18 cellular contexts compared by ENCODE assay signal in the genomic region with DNA sequence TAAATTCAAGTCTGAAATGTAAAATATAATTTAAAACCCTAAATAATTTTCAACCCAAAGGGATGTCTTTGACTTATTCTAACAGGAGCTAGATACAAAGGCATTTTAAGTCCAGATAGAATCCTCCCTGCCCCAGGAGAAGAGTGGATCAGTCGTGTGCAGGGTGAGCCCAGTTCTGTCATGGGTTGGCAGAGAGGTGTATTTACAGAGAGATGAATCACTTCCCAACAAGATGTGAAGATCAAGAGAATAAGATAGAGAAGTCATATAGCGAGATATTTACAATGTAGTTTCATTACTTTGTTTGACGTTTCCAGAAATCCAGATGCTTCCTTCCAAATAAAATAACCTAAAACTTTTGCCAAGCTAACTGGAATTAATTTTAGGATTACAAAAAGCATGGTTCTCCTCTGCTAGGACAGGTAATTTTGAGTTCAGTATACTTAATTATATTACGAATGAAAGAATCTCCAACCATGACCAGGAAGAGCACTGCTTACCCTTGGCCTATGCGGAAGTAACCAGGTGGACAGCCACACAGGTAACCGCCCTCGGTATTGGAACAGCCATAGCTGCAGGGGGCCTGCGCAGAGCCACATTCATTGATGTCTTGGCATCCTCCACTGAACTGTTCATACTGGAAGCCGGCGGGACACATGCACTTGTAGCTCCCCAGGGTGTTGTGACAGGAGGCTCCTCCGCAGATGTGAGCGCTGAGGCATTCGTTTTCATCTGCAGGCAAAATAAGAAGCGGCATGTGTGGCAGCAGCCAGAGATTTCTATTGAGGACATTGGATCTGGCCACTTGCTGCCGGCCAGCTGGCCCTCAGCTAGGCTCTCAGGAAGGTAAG.
A peak's percentile ranks its signal among the peaks of the same experiment; 100 is the strongest.
DNase-seq lines count a peak whose midpoint lies in the region; ATAC-seq and TF ChIP-seq lines count a peak whose summit lies in the region.
"Had no signal": no experiment of that assay in that cellular context is flagged by ENCODE, and none has a peak within 500 bp of the region (broad histone marks: within the 10 kb centered on the region; RNA-seq: fewer than 3 reads in every experiment).

No MANE protein-coding gene starts in this region.

- H3K9me3 ChIP-seq in mesenchymal stem cell (ENCODE audit: control insufficient read depth, low read length): no peaks in the 10 kb centered on the region
- H3K9me3 ChIP-seq: right lobe of liver had no signal

- peaks cover 40 to 89% of the 10 kb centered on the region in 2 experiments for H3K36me3 ChIP-seq in mesenchymal stem cell (ENCODE audit: control insufficient read depth in 1 of 2, insufficient read depth in 2 of 2, low read depth in 1 of 2, low read length in 2 of 2)
- H3K36me3 ChIP-seq: neural progenitor cell, right lobe of liver had no signal

- H2BK15ac ChIP-seq in mesenchymal stem cell (ENCODE audit: low read depth, poor library complexity, severe bottlenecking): no peak overlapping the region

- H3K14ac ChIP-seq in mesenchymal stem cell (ENCODE audit: low read length in 2 of 2): no peak overlapping the region

- H4K8ac ChIP-seq in mesenchymal stem cell (ENCODE audit: low read length): peak overlapping the region; percentile 64

- no peak overlapping the region for H3K4me3 Mint-ChIP-seq in mesothelial cell of epicardium
- H3K4me3 Mint-ChIP-seq: activated CD4-positive, alpha-beta T cell treated with anti-CD3 and anti-CD28 coated beads, Interleukin-2, amount 10 ng/mL, durations not matched to agents 7 days and 5 days; neural progenitor cell; stimulated activated naive CD8-positive, alpha-beta T cell treated with anti-CD3 and anti-CD28 coated beads, Interleukin-15, amount 100 ng/mL, for 72 hours had no signal

- TF ChIP-seq CTCF in LNCaP clone FGC (IDR thresholded peaks at IDR 0.05; ENCODE audit: control insufficient read depth, extremely low read depth, insufficient read depth): no peak
- TF ChIP-seq CTCF in coronary artery (IDR thresholded peaks at IDR 0.05): no peak
- no peak for TF ChIP-seq CTCF in mesothelial cell of epicardium (IDR thresholded peaks at IDR 0.05; ENCODE audit: unreplicated experiment)

- no peak overlapping the region for H2BK12ac ChIP-seq in mesenchymal stem cell (ENCODE audit: low read length in 2 of 2)

- H3K18ac ChIP-seq in mesenchymal stem cell (ENCODE audit: low read depth in 1 of 2, low read length in 2 of 2): no peak overlapping the region

- H3K27me3 ChIP-seq in mesenchymal stem cell (ENCODE audit: control insufficient read depth in 1 of 2, insufficient read depth in 1 of 2, low read length in 2 of 2): no peaks in the 10 kb centered on the region
- H3K27me3 ChIP-seq: neural progenitor cell, right lobe of liver had no signal

- peaks cover 15% of the 10 kb centered on the region for H3K36me3 Mint-ChIP-seq in mesothelial cell of epicardium

- no peak overlapping the region for H2BK120ac ChIP-seq in mesenchymal stem cell (ENCODE audit: low read depth, low read length)

- DNase-seq in AG20443 (ENCODE audit: low spot score): peak; percentile 34
- peak; percentile 87 for DNase-seq in LNCaP clone FGC (ENCODE audit: low read depth)
- peak; percentile 58 for DNase-seq in dermis blood vessel endothelial cell
- no peak for DNase-seq in mesenchymal stem cell
- no peak for DNase-seq in COR-L47 (lab: John Stamatoyannopoulos, UW)
- DNase-seq in coronary artery (ENCODE audit: low spot score): no peak
- no peak for DNase-seq in mesothelial cell of epicardium (ENCODE audit: low spot score in 2 of 2, unreplicated experiment in 2 of 2)
- DNase-seq: activated CD4-positive, alpha-beta T cell treated with anti-CD3 and anti-CD28 coated beads, Interleukin-2, amount 10 ng/mL, durations not matched to agents 7 days and 5 days; activated T-cell treated with anti-CD3 and anti-CD28 coated beads, Interleukin-2, amount 50 U/mL, for 1 hour; erythroblast; NCI-H1930; NCI-H748 treated with DMSO at 0.1 percent for 48 hours; right lobe of liver; stimulated activated naive CD8-positive, alpha-beta T cell treated with anti-CD3 and anti-CD28 coated beads, Interleukin-15, amount 100 ng/mL, for 72 hours had no signal

- H3K4ac ChIP-seq in mesenchymal stem cell (ENCODE audit: low read depth in 1 of 2, low read length in 2 of 2): no peak overlapping the region

- H2BK5ac ChIP-seq in mesenchymal stem cell (ENCODE audit: low read depth, low read length, poor library complexity, severe bottlenecking): no peak overlapping the region

- 95% methylated on average over 13 of the region's 15 CpGs for WGBS in mesenchymal stem cell

- H3K4me3 ChIP-seq in LNCaP clone FGC (ENCODE audit: low read depth, low read length) (no peak overlapping the region), mesenchymal stem cell (ENCODE audit: insufficient read depth in 1 of 2, low read depth in 1 of 2, low read length in 2 of 2) (no peak overlapping the region), coronary artery (no peak overlapping the region)
- H3K4me3 ChIP-seq: lung, neural progenitor cell, right lobe of liver had no signal

- no peak overlapping the region for H2AK5ac ChIP-seq in mesenchymal stem cell (ENCODE audit: low read length, severe bottlenecking)

- H3K9ac ChIP-seq in mesenchymal stem cell (ENCODE audit: low read length): peak overlapping the region; percentile 47
- H3K9ac ChIP-seq: neural progenitor cell had no signal

- no peak overlapping the region for H3K27ac Mint-ChIP-seq in mesothelial cell of epicardium
- H3K27ac Mint-ChIP-seq: activated CD4-positive, alpha-beta T cell treated with anti-CD3 and anti-CD28 coated beads, Interleukin-2, amount 10 ng/mL, durations not matched to agents 7 days and 5 days; neural progenitor cell; stimulated activated naive CD8-positive, alpha-beta T cell treated with anti-CD3 and anti-CD28 coated beads, Interleukin-15, amount 100 ng/mL, for 72 hours had no signal

- no peak for ATAC-seq in HG03457 (IDR thresholded peaks at IDR 0.05; ENCODE audit: unreplicated experiment)
- ATAC-seq: HCT116; stimulated activated naive CD8-positive, alpha-beta T cell treated with anti-CD3 and anti-CD28 coated beads, Interleukin-15, amount 100 ng/mL, for 72 hours had no signal

- H4K91ac ChIP-seq in mesenchymal stem cell (ENCODE audit: low read length): no peak overlapping the region

- no peak overlapping the region for H3K4me2 ChIP-seq in mesenchymal stem cell (ENCODE audit: low read length, poor library complexity, severe bottlenecking)
- H3K4me2 ChIP-seq: neural progenitor cell had no signal

- H3K4me1 ChIP-seq in mesenchymal stem cell (ENCODE audit: control insufficient read depth, insufficient read depth, low read depth, low read length): peaks cover 2% of the 10 kb centered on the region
- H3K4me1 ChIP-seq: neural progenitor cell had no signal

- no peaks in the 10 kb centered on the region for H3K4me1 Mint-ChIP-seq in mesothelial cell of epicardium
- H3K4me1 Mint-ChIP-seq: activated CD4-positive, alpha-beta T cell treated with anti-CD3 and anti-CD28 coated beads, Interleukin-2, amount 10 ng/mL, durations not matched to agents 7 days and 5 days; neural progenitor cell; stimulated activated naive CD8-positive, alpha-beta T cell treated with anti-CD3 and anti-CD28 coated beads, Interleukin-15, amount 100 ng/mL, for 72 hours had no signal

- H3K23ac ChIP-seq in mesenchymal stem cell (ENCODE audit: low read length in 2 of 2): no peak overlapping the region

- no peak overlapping the region for H2AFZ ChIP-seq in mesenchymal stem cell (ENCODE audit: low read depth, low read length)
- H2AFZ ChIP-seq: neural progenitor cell had no signal

- H3K27ac ChIP-seq in mesenchymal stem cell (ENCODE audit: low read length, poor library complexity, severe bottlenecking) (no peak overlapping the region), coronary artery (peak overlapping the region in 1 of 2 donors; percentile 67)
- H3K27ac ChIP-seq: neural progenitor cell, right lobe of liver had no signal

- no peaks in the 10 kb centered on the region for H3K9me3 Mint-ChIP-seq in mesothelial cell of epicardium
- H3K9me3 Mint-ChIP-seq: activated CD4-positive, alpha-beta T cell treated with anti-CD3 and anti-CD28 coated beads, Interleukin-2, amount 10 ng/mL, durations not matched to agents 7 days and 5 days; neural progenitor cell; stimulated activated naive CD8-positive, alpha-beta T cell treated with anti-CD3 and anti-CD28 coated beads, Interleukin-15, amount 100 ng/mL, for 72 hours had no signal

- H3K27me3 Mint-ChIP-seq in mesothelial cell of epicardium (ENCODE audit: low read depth): no peaks in the 10 kb centered on the region
- H3K27me3 Mint-ChIP-seq: activated CD4-positive, alpha-beta T cell treated with anti-CD3 and anti-CD28 coated beads, Interleukin-2, amount 10 ng/mL, durations not matched to agents 7 days and 5 days; stimulated activated naive CD8-positive, alpha-beta T cell treated with anti-CD3 and anti-CD28 coated beads, Interleukin-15, amount 100 ng/mL, for 72 hours had no signal

- H3K79me1 ChIP-seq in mesenchymal stem cell (replicated peaks; ENCODE audit: low read length, poor library complexity, severe bottlenecking): peaks cover 5% of the 10 kb centered on the region

Comparison
In these comparisons a context has a peak if more than half of its experiments do, and no peak if none do; other contexts are left out.
1. DNase-seq: peak in AG20443 (single experiment), LNCaP clone FGC (single experiment) and dermis blood vessel endothelial cell (single experiment); none in mesenchymal stem cell (single experiment), COR-L47 (single experiment), coronary artery (single experiment) and mesothelial cell of epicardium (0 of 2).